19 cellular contexts compared by ENCODE assay signal in the genomic region with DNA sequence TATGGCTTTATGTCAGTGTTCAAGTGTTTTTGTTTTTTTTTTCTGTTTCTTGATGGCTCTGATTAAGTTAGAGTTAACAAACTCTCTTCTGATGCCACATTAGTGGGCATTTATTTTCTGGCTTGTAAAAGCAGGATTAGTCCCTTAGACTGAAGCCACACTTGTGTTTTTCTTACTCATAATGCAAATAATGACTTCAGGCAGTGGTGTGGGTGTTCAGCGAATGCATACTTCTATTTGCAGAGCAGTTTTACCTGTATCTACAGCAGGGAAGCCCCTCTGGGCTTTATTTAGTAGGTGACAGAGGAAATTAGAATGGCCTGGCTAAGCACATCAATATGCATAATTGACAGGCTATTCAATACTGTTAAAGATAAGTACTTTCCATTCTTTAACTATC.
DNase-seq lines count a peak whose midpoint lies in the region; ATAC-seq and TF ChIP-seq lines count a peak whose summit lies in the region.
"Had no signal": no experiment of that assay in that cellular context is flagged by ENCODE, and none has a peak within 500 bp of the region (broad histone marks: within the 10 kb centered on the region; RNA-seq: fewer than 3 reads in every experiment).

No MANE protein-coding gene starts in this region.

- H3K4me1 ChIP-seq in aorta (ENCODE audit: control insufficient read depth in 1 of 2, insufficient read depth in 2 of 2, low read length in 2 of 2), result no peaks in the 10 kb centered on the region
- H3K4me1 ChIP-seq: adrenal gland, esophagus muscularis mucosa, psoas muscle had no signal

- no peaks in the 10 kb centered on the region for H3K9me3 Mint-ChIP-seq in natural killer cell
- no peaks in the 10 kb centered on the region for H3K9me3 Mint-ChIP-seq in natural killer cell treated with Interleukin-12 subunit alpha and Interleukin-12 subunit beta and Interleukin-15 and Interleukin-18, amount 100 ng/mL, for 72 hours
- H3K9me3 Mint-ChIP-seq in stimulated activated naive B cell treated with anti-CD40 and anti-IgM and Interleukin-4, amounts not matched to agents 10 μg/mL and 1 μg/mL and 100 μg/mL, for 72 hours, result peaks cover 3 to 4% of the 10 kb centered on the region in 2 donors

- no peak for DNase-seq in natural killer cell
- no peak for DNase-seq in natural killer cell treated with Interleukin-12 subunit alpha and Interleukin-12 subunit beta and Interleukin-15 and Interleukin-18, amount 100 ng/mL, for 72 hours (ENCODE audit: low spot score)
- peak; percentile 54 for DNase-seq in NCI-H526 treated with DMSO at 0.1 percent for 48 hours (lab: John Stamatoyannopoulos, UW)
- DNase-seq in stimulated activated naive B cell treated with anti-CD40 and anti-IgM and Interleukin-4, amounts not matched to agents 10 μg/mL and 1 μg/mL and 100 μg/mL, for 72 hours, result no peak
- no peak for DNase-seq in aorta
- DNase-seq in cerebellum (ENCODE audit: low spot score), result no peak
- DNase-seq: activated T-cell treated with anti-CD3 and anti-CD28 coated beads, Interleukin-2, amount 50 U/mL, for 1 hour; adrenal gland; COR-L47; H7; heart left ventricle; NCI-H1694; NCI-H524 treated with DMSO at 0.1 percent for 48 hours; psoas muscle had no signal

- H3K36me3 Mint-ChIP-seq in natural killer cell, result no peaks in the 10 kb centered on the region
- H3K36me3 Mint-ChIP-seq in natural killer cell treated with Interleukin-12 subunit alpha and Interleukin-12 subunit beta and Interleukin-15 and Interleukin-18, amount 100 ng/mL, for 72 hours, result no peaks in the 10 kb centered on the region
- peaks cover 0 to 4% of the 10 kb centered on the region in 2 donors for H3K36me3 Mint-ChIP-seq in stimulated activated naive B cell treated with anti-CD40 and anti-IgM and Interleukin-4, amounts not matched to agents 10 μg/mL and 1 μg/mL and 100 μg/mL, for 72 hours

- no peaks in the 10 kb centered on the region for H3K27me3 ChIP-seq in aorta (ENCODE audit: control insufficient read depth in 1 of 2, insufficient read depth in 2 of 2, low read length in 1 of 2)
- H3K27me3 ChIP-seq: adrenal gland, esophagus muscularis mucosa, heart left ventricle had no signal

- no peak overlapping the region for H3K4me3 Mint-ChIP-seq in natural killer cell
- no peak overlapping the region for H3K4me3 Mint-ChIP-seq in natural killer cell treated with Interleukin-12 subunit alpha and Interleukin-12 subunit beta and Interleukin-15 and Interleukin-18, amount 100 ng/mL, for 72 hours
- H3K4me3 Mint-ChIP-seq in stimulated activated naive B cell treated with anti-CD40 and anti-IgM and Interleukin-4, amounts not matched to agents 10 μg/mL and 1 μg/mL and 100 μg/mL, for 72 hours, result no peak overlapping the region

- H3K27ac Mint-ChIP-seq in natural killer cell, result peak overlapping the region; percentile 2 to 49
- H3K27ac Mint-ChIP-seq in natural killer cell treated with Interleukin-12 subunit alpha and Interleukin-12 subunit beta and Interleukin-15 and Interleukin-18, amount 100 ng/mL, for 72 hours, result peak overlapping the region in 1 of 2 donors; percentile 39
- peak overlapping the region; percentile 51 for H3K27ac Mint-ChIP-seq in stimulated activated naive B cell treated with anti-CD40 and anti-IgM and Interleukin-4, amounts not matched to agents 10 μg/mL and 1 μg/mL and 100 μg/mL, for 72 hours

- 2 to 12% methylated on average over 1 of the region's 1 CpG for whole genome bisulfite sequencing in aorta, 2 donors

- no peaks in the 10 kb centered on the region for H3K27me3 Mint-ChIP-seq in natural killer cell (ENCODE audit: low read depth in 2 of 2)
- no peaks in the 10 kb centered on the region for H3K27me3 Mint-ChIP-seq in natural killer cell treated with Interleukin-12 subunit alpha and Interleukin-12 subunit beta and Interleukin-15 and Interleukin-18, amount 100 ng/mL, for 72 hours
- H3K27me3 Mint-ChIP-seq in stimulated activated naive B cell treated with anti-CD40 and anti-IgM and Interleukin-4, amounts not matched to agents 10 μg/mL and 1 μg/mL and 100 μg/mL, for 72 hours, result no peaks in the 10 kb centered on the region

- H3K27ac ChIP-seq in aorta (ENCODE audit: low read depth in 1 of 2, low read length in 2 of 2), result no peak overlapping the region
- H3K27ac ChIP-seq: adrenal gland, coronary artery, esophagus muscularis mucosa, heart left ventricle, psoas muscle had no signal

- no peak for TF ChIP-seq CTCF in natural killer cell (IDR thresholded peaks at IDR 0.05)

- ATAC-seq in natural killer cell (no peak), HG02571 (IDR thresholded peaks at IDR 0.05; ENCODE audit: unreplicated experiment) (peak; percentile 48), aorta (ENCODE audit: low FRiP score) (no peak), HG02623 (IDR thresholded peaks at IDR 0.05; ENCODE audit: unreplicated experiment) (no peak)
- no peak for ATAC-seq in natural killer cell treated with Interleukin-12 subunit alpha and Interleukin-12 subunit beta and Interleukin-15 and Interleukin-18, amount 100 ng/mL, for 72 hours
- ATAC-seq in stimulated activated naive B cell treated with anti-CD40 and anti-IgM and Interleukin-4, amounts not matched to agents 10 μg/mL and 1 μg/mL and 100 μg/mL, for 72 hours (replicated peaks), result peak; percentile 67 to 86
- ATAC-seq: activated CD4-positive, CD25-positive, alpha-beta regulatory T cell treated with anti-CD3 and anti-CD28 coated beads, Interleukin-2, amount 50 U/mL, for 24 hours; heart left ventricle; psoas muscle had no signal

- H3K4me1 Mint-ChIP-seq in natural killer cell, result peaks cover 19% of the 10 kb centered on the region in 2 donors
- peaks cover 15 to 22% of the 10 kb centered on the region in 2 donors for H3K4me1 Mint-ChIP-seq in natural killer cell treated with Interleukin-12 subunit alpha and Interleukin-12 subunit beta and Interleukin-15 and Interleukin-18, amount 100 ng/mL, for 72 hours (ENCODE audit: low read depth in 2 of 2)
- H3K4me1 Mint-ChIP-seq in stimulated activated naive B cell treated with anti-CD40 and anti-IgM and Interleukin-4, amounts not matched to agents 10 μg/mL and 1 μg/mL and 100 μg/mL, for 72 hours, result peaks cover 6 to 16% of the 10 kb centered on the region in 2 donors

- intact Hi-C loops in natural killer cell (cut with micrococcal nuclease), result no loop called here
- intact Hi-C loops in aorta (cut with DNase I), result no loop called here

- H3K9me3 ChIP-seq in aorta (ENCODE audit: control insufficient read depth, low read length), result no peaks in the 10 kb centered on the region
- H3K9me3 ChIP-seq: adrenal gland, esophagus muscularis mucosa, heart left ventricle, psoas muscle had no signal

- no peaks in the 10 kb centered on the region for H3K36me3 ChIP-seq in aorta (ENCODE audit: control insufficient read depth in 1 of 2, insufficient read depth in 2 of 2, low read length in 1 of 2)
- H3K36me3 ChIP-seq: adrenal gland, esophagus muscularis mucosa, heart left ventricle had no signal

- no peak overlapping the region for H3K4me3 ChIP-seq in aorta (ENCODE audit: low read length in 2 of 2)
- H3K4me3 ChIP-seq: adrenal gland, coronary artery, esophagus muscularis mucosa, heart left ventricle, psoas muscle had no signal

Comparison
In these comparisons a context has a peak if more than half of its experiments do, and no peak if none do; other contexts are left out.
1. ATAC-seq: peak in HG02571 (single experiment) and stimulated activated naive B cell treated with anti-CD40 and anti-IgM and Interleukin-4, amounts not matched to agents 10 μg/mL and 1 μg/mL and 100 μg/mL, for 72 hours (2 of 2); none in natural killer cell (0 of 3), natural killer cell treated with Interleukin-12 subunit alpha and Interleukin-12 subunit beta and Interleukin-15 and Interleukin-18, amount 100 ng/mL, for 72 hours (0 of 2), aorta (single experiment) and HG02623 (single experiment).